Comparison of ENCODE assay signal across 11 cellular contexts in genomic region chr12:53062011-53062961, GRCh38. TPM values are rescaled to one million over a fixed set of nuclear protein-coding genes. Genes with fewer than 3 reads are reported as not detected.
DNase-seq lines count a peak whose midpoint lies in the region; ATAC-seq and TF ChIP-seq lines count a peak whose summit lies in the region.
"Had no signal": no experiment of that assay in that cellular context is flagged by ENCODE, and none has a peak within 500 bp of the region (broad histone marks: within the 10 kb centered on the region; RNA-seq: fewer than 3 reads in every experiment).

No MANE protein-coding gene starts in this region.

- H3K4me3 ChIP-seq in heart right ventricle (no peak overlapping the region), esophagus muscularis mucosa (no peak overlapping the region), Karpas-422 (ENCODE audit: low read length) (no peak overlapping the region), BE2C (ENCODE audit: low read depth, low read length) (no peak overlapping the region)

- H3K27me3 Mint-ChIP-seq in osteocyte (ENCODE audit: unreplicated experiment) = no peaks in the 10 kb centered on the region
- H3K27me3 Mint-ChIP-seq: naive thymus-derived CD4-positive, alpha-beta T cell; stimulated activated naive CD8-positive, alpha-beta T cell treated with anti-CD3 and anti-CD28 coated beads, Interleukin-15, Interleukin-2, amounts not matched to agents 100 ng/mL and 50 ng/mL, for 24 hours had no signal

- H3K36me3 Mint-ChIP-seq in osteocyte (ENCODE audit: unreplicated experiment) = peaks cover 25% of the 10 kb centered on the region

- no peaks in the 10 kb centered on the region for H3K9me3 ChIP-seq in heart right ventricle
- H3K9me3 ChIP-seq in esophagus muscularis mucosa = no peaks in the 10 kb centered on the region
- H3K9me3 ChIP-seq in Karpas-422 (ENCODE audit: low read length) = no peaks in the 10 kb centered on the region
- H3K9me3 ChIP-seq in BE2C = no peaks in the 10 kb centered on the region

- H3K9me3 Mint-ChIP-seq in osteocyte (ENCODE audit: unreplicated experiment) = no peaks in the 10 kb centered on the region
- H3K9me3 Mint-ChIP-seq: naive thymus-derived CD4-positive, alpha-beta T cell; stimulated activated naive CD8-positive, alpha-beta T cell treated with anti-CD3 and anti-CD28 coated beads, Interleukin-15, Interleukin-2, amounts not matched to agents 100 ng/mL and 50 ng/mL, for 24 hours had no signal

- no peak overlapping the region for H3K4me3 Mint-ChIP-seq in osteocyte (ENCODE audit: unreplicated experiment)
- H3K4me3 Mint-ChIP-seq: naive thymus-derived CD4-positive, alpha-beta T cell; stimulated activated naive CD8-positive, alpha-beta T cell treated with anti-CD3 and anti-CD28 coated beads, Interleukin-15, Interleukin-2, amounts not matched to agents 100 ng/mL and 50 ng/mL, for 24 hours had no signal

- TF ChIP-seq EP300 in esophagus muscularis mucosa (IDR thresholded peaks at IDR 0.05) = no peak

- H3K4me1 ChIP-seq in heart right ventricle (peaks cover 45 to 100% (median 79%) of the 10 kb centered on the region in 9 donors), esophagus muscularis mucosa (peaks cover 88 to 100% (median 96%) of the 10 kb centered on the region in 4 donors), Karpas-422 (ENCODE audit: low read length) (peaks cover 7% of the 10 kb centered on the region), BE2C (no peaks in the 10 kb centered on the region)

- peak overlapping the region in 9 of 10 donors; percentile 14 to 88 (median 62) for H3K27ac ChIP-seq in heart right ventricle
- peak overlapping the region; percentile 82 to 95 (median 88) for H3K27ac ChIP-seq in esophagus muscularis mucosa (replicated peaks in 1 of 4)
- H3K27ac ChIP-seq in Karpas-422 (ENCODE audit: low read length) = no peak overlapping the region

- no peaks in the 10 kb centered on the region; the same call in 1 of the 2 replicates for H4K20me1 ChIP-seq in Karpas-422 (ENCODE audit: insufficient read depth, low read depth, low read length)

- WGBS in heart right ventricle, 2 donors = 71% methylated on average over 20 of the region's 20 CpGs
- WGBS in esophagus muscularis mucosa = 69% methylated on average over 17 of the region's 20 CpGs

- H3K79me2 ChIP-seq in Karpas-422 (ENCODE audit: low read length) = no peaks in the 10 kb centered on the region

- ATAC-seq in heart right ventricle = no peak
- ATAC-seq in Right ventricle myocardium superior (ENCODE audit: poor library complexity) = no peak
- ATAC-seq: naive thymus-derived CD4-positive, alpha-beta T cell had no signal

- TF ChIP-seq CTCF in heart right ventricle (IDR thresholded peaks at IDR 0.05) = no peak
- TF ChIP-seq CTCF in esophagus muscularis mucosa (IDR thresholded peaks at IDR 0.05) = no peak
- TF ChIP-seq CTCF in osteocyte (IDR thresholded peaks at IDR 0.05) = no peak
- TF ChIP-seq CTCF in BE2C (IDR thresholded peaks at IDR 0.05; ENCODE audit: low read depth, low read length) = no peak

- H3K36me3 ChIP-seq in heart right ventricle (peaks cover 0 to 99% (median 67%) of the 10 kb centered on the region in 9 donors), esophagus muscularis mucosa (peaks cover 22 to 100% (median 96%) of the 10 kb centered on the region in 4 donors), Karpas-422 (ENCODE audit: insufficient read depth, low read length) (no peaks in the 10 kb centered on the region), BE2C (no peaks in the 10 kb centered on the region)

- no peak for DNase-seq in heart right ventricle
- no peak for DNase-seq in Right ventricle myocardium superior
- no peak for DNase-seq in esophagus muscularis mucosa (ENCODE audit: extremely low spot score)
- no peak for DNase-seq in osteocyte (ENCODE audit: extremely low spot score, unreplicated experiment)
- DNase-seq in Karpas-422 = no peak
- DNase-seq in BE2C = no peak
- no peak for DNase-seq in nucleus accumbens (lab: John Stamatoyannopoulos, UW)
- DNase-seq in HT-29 (ENCODE audit: low spot score) = no peak
- DNase-seq: amygdala; naive thymus-derived CD4-positive, alpha-beta T cell had no signal

- H3K27me3 ChIP-seq in heart right ventricle = no peaks in the 10 kb centered on the region
- H3K27me3 ChIP-seq in esophagus muscularis mucosa = no peaks in the 10 kb centered on the region
- no peaks in the 10 kb centered on the region for H3K27me3 ChIP-seq in Karpas-422 (ENCODE audit: low read length)
- H3K27me3 ChIP-seq in BE2C = no peaks in the 10 kb centered on the region

- H3K4me1 Mint-ChIP-seq in osteocyte (ENCODE audit: unreplicated experiment) = peaks cover 68% of the 10 kb centered on the region

- H2AFZ ChIP-seq in Karpas-422 (ENCODE audit: low read length) = no peak overlapping the region

- H3K4me2 ChIP-seq in Karpas-422 (ENCODE audit: low read depth, low read length, poor library complexity, severe bottlenecking) = no peak overlapping the region

- no peak overlapping the region for H3K9ac ChIP-seq in Karpas-422 (ENCODE audit: low read length)

- no peak for TF ChIP-seq POLR2A in esophagus muscularis mucosa (IDR thresholded peaks at IDR 0.05; ENCODE audit: low read depth)

- H3K9me2 ChIP-seq in Karpas-422 (replicated peaks; ENCODE audit: insufficient read depth, low read length) = no peaks in the 10 kb centered on the region

- intact Hi-C loops in heart right ventricle (cut with DNase I) = loop anchor here in 1 of 10 donors (5.0 to 10.0 kb wide), 2 partner anchors 35 to 133 kb away; partner anchors contain the start of gene IGFBP6
- intact Hi-C loops in Right ventricle myocardium superior (cut with DNase I) = no loop called here
- intact Hi-C loops in esophagus muscularis mucosa (cut with DNase I) = no loop called here

- peak overlapping the region; percentile 68 for H3K27ac Mint-ChIP-seq in osteocyte (ENCODE audit: unreplicated experiment)
- H3K27ac Mint-ChIP-seq: stimulated activated naive CD8-positive, alpha-beta T cell treated with anti-CD3 and anti-CD28 coated beads, Interleukin-15, Interleukin-2, amounts not matched to agents 100 ng/mL and 50 ng/mL, for 24 hours had no signal

RNA-seq across cellular contexts. Expression of gene TNS2, which starts 12.4 kb away (rescaled TPM):
- total RNA-seq in heart right ventricle (100 to 1,000 TPM in 3 of 10 donors, 10 to 100 TPM in 7; 60.6 to 139 (median 77.1) TPM), Right ventricle myocardium superior (107 TPM), esophagus muscularis mucosa (100 to 1,000 TPM; 173 to 226 (median 202) TPM), osteocyte (107 and 116 TPM in 2 replicates)
- 100 to 1,000 TPM in 1 of 2 donors, 10 to 100 TPM in 1; 68.1 to 364 TPM for polyA plus RNA-seq in heart right ventricle
- 0.48 TPM in 1 of 2 replicates, not detected in the other for total RNA-seq in Karpas-422 (2014; rRNA removed; shearing (Covaris generic); ENCODE audit: low replicate concordance)
- polyA plus RNA-seq in BE2C (2012; ENCODE audit: insufficient read depth, insufficient read length, low read depth) = 28.1 TPM
- 57.7 and 71.9 TPM in 2 replicates for total RNA-seq in HT-29 (2014; rRNA removed; shearing (Covaris generic))

RNA-seq across cellular contexts. Expression of gene SPRYD3, which starts 16.9 kb away (rescaled TPM):
- total RNA-seq in heart right ventricle (10 to 100 TPM; 40.9 to 63.0 (median 47.4) TPM), Right ventricle myocardium superior (37.8 TPM), esophagus muscularis mucosa (100 to 1,000 TPM in 2 of 4 donors, 10 to 100 TPM in 2; 79.7 to 125 (median 99.1) TPM), osteocyte (28.3 and 29.0 TPM in 2 replicates)
- 10 to 100 TPM; 20.5 to 63.9 TPM for polyA plus RNA-seq in heart right ventricle
- 11.1 and 17.4 TPM in 2 replicates for total RNA-seq in Karpas-422 (2014; rRNA removed; shearing (Covaris generic); ENCODE audit: low replicate concordance)
- polyA plus RNA-seq in BE2C (2012; ENCODE audit: insufficient read depth, insufficient read length, low read depth) = 30.5 TPM
- 27.4 and 29.0 TPM in 2 replicates for total RNA-seq in HT-29 (2014; rRNA removed; shearing (Covaris generic))

RNA-seq across cellular contexts. Expression of gene IGFBP6, which starts 35.2 kb away (rescaled TPM):
- total RNA-seq in heart right ventricle (10 to 100 TPM; 27.0 to 75.6 (median 37.7) TPM), Right ventricle myocardium superior (50.2 TPM), esophagus muscularis mucosa (1,000 to 10,000 TPM in 1 of 4 donors, 100 to 1,000 TPM in 3; 626 to 1,141 (median 795) TPM), osteocyte (18.8 and 22.3 TPM in 2 replicates)
- polyA plus RNA-seq in heart right ventricle = 100 to 1,000 TPM in 1 of 2 donors, 10 to 100 TPM in 1; 61.5 to 182 TPM
- total RNA-seq in Karpas-422 (2014; rRNA removed; shearing (Covaris generic); ENCODE audit: low replicate concordance) = 0.54 TPM in 1 of 2 replicates, not detected in the other
- not detected for polyA plus RNA-seq in BE2C (2012; ENCODE audit: insufficient read depth, insufficient read length, low read depth)
- total RNA-seq in HT-29 (2014; rRNA removed; shearing (Covaris generic)) = 394 and 417 TPM in 2 replicates

RNA-seq across cellular contexts. Expression of gene SOAT2, which starts 41.0 kb away (rescaled TPM):
- not detected for total RNA-seq in heart right ventricle
- under 1 TPM in 1 of 2 donors, not detected in 1; 0.03 TPM for polyA plus RNA-seq in heart right ventricle
- total RNA-seq in Right ventricle myocardium superior = not detected
- total RNA-seq in esophagus muscularis mucosa = not detected
- not detected in 2 replicates for total RNA-seq in osteocyte
- not detected in 2 replicates for total RNA-seq in Karpas-422 (2014; rRNA removed; shearing (Covaris generic); ENCODE audit: low replicate concordance)
- not detected for polyA plus RNA-seq in BE2C (2012; ENCODE audit: insufficient read depth, insufficient read length, low read depth)
- total RNA-seq in HT-29 (2014; rRNA removed; shearing (Covaris generic)) = 0.15 and 0.23 TPM in 2 replicates

RNA-seq across cellular contexts. Expression of gene EIF4B, which starts 56.0 kb away (rescaled TPM):
- 100 to 1,000 TPM; 364 to 477 (median 431) TPM for total RNA-seq in heart right ventricle
- polyA plus RNA-seq in heart right ventricle = 10 to 100 TPM; 53.2 to 63.5 TPM
- total RNA-seq in Right ventricle myocardium superior = 434 TPM
- total RNA-seq in esophagus muscularis mucosa = 100 to 1,000 TPM; 400 to 648 (median 576) TPM
- total RNA-seq in osteocyte = 516 and 555 TPM in 2 replicates
- 549 and 718 TPM in 2 replicates for total RNA-seq in Karpas-422 (2014; rRNA removed; shearing (Covaris generic); ENCODE audit: low replicate concordance)
- 173 TPM for polyA plus RNA-seq in BE2C (2012; ENCODE audit: insufficient read depth, insufficient read length, low read depth)
- 401 and 417 TPM in 2 replicates for total RNA-seq in HT-29 (2014; rRNA removed; shearing (Covaris generic))

Comparison
In these comparisons a context has a peak if more than half of its experiments do, and no peak if none do; other contexts are left out.
1. RNA of gene TNS2, which starts 12.4 kb away (total RNA-seq): 173 to 226 TPM in esophagus muscularis mucosa, 107 to 116 TPM in osteocyte, 107 TPM in Right ventricle myocardium superior (single experiment), 60.6 to 139 TPM in heart right ventricle and 57.7 to 71.9 TPM in HT-29; 0.48 TPM in Karpas-422; every median in the first group is over 10 times any median in the second.
2. RNA of gene IGFBP6, which starts 35.2 kb away (total RNA-seq): 626 to 1,141 TPM in esophagus muscularis mucosa, 394 to 417 TPM in HT-29, 50.2 TPM in Right ventricle myocardium superior (single experiment), 27.0 to 75.6 TPM in heart right ventricle and 18.8 to 22.3 TPM in osteocyte; 0.54 TPM in Karpas-422; every median in the first group is over 10 times any median in the second.